ENCODE assay signal across 2 cellular contexts in genomic region chr22:28921585-28921879, GRCh38.
TF ChIP-seq lines count a peak whose summit lies in the region.

No MANE protein-coding gene starts in this region.

TF ChIP-seq in HCT116, 20 proteins besides CTCF, POLR2A, EP300 and RAD21:
- TF ChIP-seq ZFX (IDR thresholded peaks at IDR 0.05): no peak
- TF ChIP-seq SRF (IDR thresholded peaks at IDR 0.05; ENCODE audit: low read depth): no peak
- no peak for TF ChIP-seq TCF7L2 (IDR thresholded peaks at IDR 0.05; ENCODE audit: borderline replicate concordance, extremely low read depth, insufficient read depth, insufficient read length)
- no peak for TF ChIP-seq CBX3 (IDR thresholded peaks at IDR 0.05; ENCODE audit: low read depth)
- no peak for TF ChIP-seq ZBTB33 (IDR thresholded peaks at IDR 0.05; ENCODE audit: extremely low read depth, insufficient replicate concordance, low read length)
- TF ChIP-seq REST (IDR thresholded peaks at IDR 0.05; ENCODE audit: low read depth): no peak
- TF ChIP-seq ELF1 (IDR thresholded peaks at IDR 0.05; ENCODE audit: borderline replicate concordance, low read depth): no peak
- no peak for TF ChIP-seq SP1 (IDR thresholded peaks at IDR 0.05; ENCODE audit: low read depth)
- TF ChIP-seq ZNF274 (IDR thresholded peaks at IDR 0.05; ENCODE audit: low read depth, low read length): no peak
- TF ChIP-seq JUND (IDR thresholded peaks at IDR 0.05): no peak
- no peak for TF ChIP-seq EZH2phosphoT487 (IDR thresholded peaks at IDR 0.05; ENCODE audit: borderline replicate concordance)
- no peak for TF ChIP-seq EZH2 (IDR thresholded peaks at IDR 0.05)
- no peak for TF ChIP-seq FOSL1 (IDR thresholded peaks at IDR 0.05; ENCODE audit: low read depth)

TF ChIP-seq in WTC11, 78 proteins besides CTCF, POLR2A, EP300 and RAD21:
- TF ChIP-seq USF1 (CRISPR knock-in tag; IDR thresholded peaks at IDR 0.05): no peak
- TF ChIP-seq ZNF512 (CRISPR knock-in tag; IDR thresholded peaks at IDR 0.05; ENCODE audit: borderline replicate concordance): no peak
- no peak for TF ChIP-seq SP1 (CRISPR knock-in tag; conservative IDR thresholded peaks at IDR 0.05)
- TF ChIP-seq E2F5 (CRISPR knock-in tag; IDR thresholded peaks at IDR 0.05): no peak
- no peak for TF ChIP-seq ATF2 (CRISPR knock-in tag; IDR thresholded peaks at IDR 0.05; ENCODE audit: borderline replicate concordance, low read depth)
- TF ChIP-seq SOX15 (CRISPR knock-in tag; IDR thresholded peaks at IDR 0.05): no peak
- TF ChIP-seq ZNF219 (CRISPR knock-in tag; IDR thresholded peaks at IDR 0.05; ENCODE audit: borderline replicate concordance): no peak
- no peak for TF ChIP-seq RORB (CRISPR knock-in tag; IDR thresholded peaks at IDR 0.05)
- no peak for TF ChIP-seq ZNF416 (CRISPR knock-in tag; IDR thresholded peaks at IDR 0.05)
- TF ChIP-seq OVOL2 (CRISPR knock-in tag; IDR thresholded peaks at IDR 0.05; ENCODE audit: borderline replicate concordance): no peak
- no peak for TF ChIP-seq FOXP4 (CRISPR knock-in tag; IDR thresholded peaks at IDR 0.05)
